8 cellular contexts compared by ENCODE assay signal in genomic region chr22:22357024-22357868, GRCh38.
A peak's percentile ranks its signal among the peaks of the same experiment; 100 is the strongest.
DNase-seq lines count a peak whose midpoint lies in the region; ATAC-seq, FAIRE-seq and TF ChIP-seq lines count a peak whose summit lies in the region.

No MANE protein-coding gene starts in this region.

- DNase-seq in DMS79 (lab: John Stamatoyannopoulos, UW) = peak; percentile 46
- DNase-seq in H54 (ENCODE audit: insufficient read length, low spot score) = peak; percentile 66
- DNase-seq in NCI-H1092 treated with DMSO at 0.1 percent for 48 hours (lab: John Stamatoyannopoulos, UW) = peak; percentile 86
- peak; percentile 67 to 89 for DNase-seq in activated naive CD4-positive, alpha-beta T cell treated with anti-CD3 and anti-CD28 coated beads, Interleukin-2, amount 50 U/mL, for 72 hours (ENCODE audit: low spot score in 2 of 2)
- peak; percentile 69 for DNase-seq in left cardiac atrium
- DNase-seq in retinal pigment epithelial cell (ENCODE audit: low read depth) = no peak

- TF ChIP-seq POLR2A in H54 (IDR thresholded peaks at IDR 0.05; ENCODE audit: low read depth, low read length) = no peak

- peak; percentile 81 for TF ChIP-seq CTCF in retinal pigment epithelial cell (conservative IDR thresholded peaks at IDR 0.05; ENCODE audit: low read depth, low read length)

- no peak for FAIRE-seq in H54 (lab: Jason Lieb, UNC)

- ATAC-seq in SK-N-SH treated with all-trans-retinoic acid at 6 μM for 48 hours (peak; percentile 99), left cardiac atrium (peak; percentile 65 to 83), GM18873 (IDR thresholded peaks at IDR 0.05; ENCODE audit: low FRiP score, unreplicated experiment) (no peak)
- ATAC-seq in activated naive CD4-positive, alpha-beta T cell treated with anti-CD3 and anti-CD28 coated beads, Interleukin-2, amount 50 U/mL, for 72 hours = peak; percentile 95 to 97

- H3K27ac Mint-ChIP-seq in activated naive CD4-positive, alpha-beta T cell treated with anti-CD3 and anti-CD28 coated beads, Interleukin-2, amount 50 U/mL, for 72 hours = peak overlapping the region in 1 of 2 donors; percentile 26

- intact Hi-C loops in left cardiac atrium (cut with DNase I) = no loop called here

- H3K4me3 ChIP-seq in retinal pigment epithelial cell (ENCODE audit: low read length) = no peak overlapping the region

- no peaks in the 10 kb centered on the region for H3K36me3 Mint-ChIP-seq in activated naive CD4-positive, alpha-beta T cell treated with anti-CD3 and anti-CD28 coated beads, Interleukin-2, amount 50 U/mL, for 72 hours

- no peaks in the 10 kb centered on the region for H3K9me3 Mint-ChIP-seq in activated naive CD4-positive, alpha-beta T cell treated with anti-CD3 and anti-CD28 coated beads, Interleukin-2, amount 50 U/mL, for 72 hours

TF ChIP-seq in SK-N-SH treated with all-trans-retinoic acid at 6 μM for 48 hours, 23 proteins besides CTCF, POLR2A, EP300 and RAD21:
- TF ChIP-seq GLIS3 (CRISPR knock-in tag; IDR thresholded peaks at IDR 0.05) (no peak), ZC3H10 (CRISPR knock-in tag; IDR thresholded peaks at IDR 0.05) (no peak)
